Comparison of ENCODE assay signal across 9 cellular contexts in genomic region chr18:48932462-48932818, GRCh38. TPM values are rescaled to one million over a fixed set of nuclear protein-coding genes. Genes with fewer than 3 reads are reported as not detected.
DNase-seq lines count a peak whose midpoint lies in the region; ATAC-seq, FAIRE-seq and TF ChIP-seq lines count a peak whose summit lies in the region.
"Had no signal": no experiment of that assay in that cellular context is flagged by ENCODE, and none has a peak within 500 bp of the region (broad histone marks: within the 10 kb centered on the region; RNA-seq: fewer than 3 reads in every experiment).

No MANE protein-coding gene starts in this region.

- no peak for DNase-seq in HepG2 (ENCODE audit: low spot score)
- DNase-seq in right lobe of liver = no peak
- DNase-seq in ascending aorta (ENCODE audit: low spot score in 2 of 2) = no peak
- DNase-seq in superior temporal gyrus (ENCODE audit: extremely low spot score) = no peak
- no peak for DNase-seq in GM12892 (ENCODE audit: insufficient read length)
- DNase-seq: NCI-H1694 treated with DMSO at 0.1 percent for 48 hours had no signal

- TF ChIP-seq POLR2A in HepG2 (IDR thresholded peaks at IDR 0.05; ENCODE audit: insufficient read depth in 1 of 2, low read depth in 2 of 2, low read length in 2 of 2) = no peak
- no peak for TF ChIP-seq POLR2A in right lobe of liver (IDR thresholded peaks at IDR 0.05)
- TF ChIP-seq POLR2A in GM12892 (IDR thresholded peaks at IDR 0.05; ENCODE audit: low read depth, low read length) = no peak

- TF ChIP-seq CTCF in HepG2 (CRISPR knock-in tag; IDR thresholded peaks at IDR 0.05) = no peak
- no peak for TF ChIP-seq CTCF in right lobe of liver (IDR thresholded peaks at IDR 0.05)
- TF ChIP-seq CTCF in ascending aorta (IDR thresholded peaks at IDR 0.05) = no peak

- H3K36me3 ChIP-seq in HepG2 (replicated peaks in 1 of 2; ENCODE audit: control insufficient read depth in 1 of 2, insufficient read depth in 2 of 2, low read length in 2 of 2) (peaks cover 6 to 33% of the 10 kb centered on the region in 2 experiments), right lobe of liver (no peaks in the 10 kb centered on the region), ascending aorta (peaks cover 0 to 2% of the 10 kb centered on the region in 2 donors), muscle layer of colon (ENCODE audit: insufficient read depth, low read length) (no peaks in the 10 kb centered on the region)

- peak overlapping the region; percentile 89 for H3K27ac ChIP-seq in HepG2 (ENCODE audit: extremely low read length, insufficient read depth, low read length)
- no peak overlapping the region for H3K27ac ChIP-seq in right lobe of liver
- peak overlapping the region; percentile 97 to 99 for H3K27ac ChIP-seq in ascending aorta
- H3K27ac ChIP-seq in muscle layer of colon (ENCODE audit: low read depth, low read length) = peak overlapping the region; percentile 79

- H3K4me1 ChIP-seq in HepG2 (ENCODE audit: insufficient read depth, low read length) = peaks cover 97% of the 10 kb centered on the region
- H3K4me1 ChIP-seq in right lobe of liver = peaks cover 0 to 81% (median 44%) of the 10 kb centered on the region in 4 donors
- peaks cover 65 to 94% of the 10 kb centered on the region in 2 donors for H3K4me1 ChIP-seq in ascending aorta
- H3K4me1 ChIP-seq in muscle layer of colon (ENCODE audit: insufficient read depth, low read length) = peaks cover 94% of the 10 kb centered on the region

- H3K4me2 ChIP-seq in HepG2 (ENCODE audit: low read depth, low read length) = peak overlapping the region; percentile 80

- ATAC-seq in HepG2 = no peak
- ATAC-seq in right lobe of liver = no peak
- ATAC-seq in GM21381 (IDR thresholded peaks at IDR 0.05; ENCODE audit: unreplicated experiment) = no peak
- no peak for ATAC-seq in GM21390 (IDR thresholded peaks at IDR 0.05; ENCODE audit: unreplicated experiment)

- intact Hi-C loops in HepG2 (cut with micrococcal nuclease; ENCODE audit: unreplicated experiment) (no loop called here), right lobe of liver (cut with DNase I) (loop anchor here in 1 of 2 donors (10.0 kb wide), 1 partner anchor 148 kb away; no protein-coding TSS in a partner anchor), ascending aorta (cut with DNase I) (loop anchor here (5.0 kb wide), 1 partner anchor 150 kb away; no protein-coding TSS in a partner anchor)

- in situ Hi-C loops in HepG2 (cut with HindIII; ENCODE audit: extremely low pct_ligation_motif_present, low pct_unique_long_range_greater_than_20kb) = no loop called here

- BruUV-seq in HepG2 (replicated peaks; lab: Mats Ljungman, UMichigan) = no TSS peak

- no peak overlapping the region for H2AFZ ChIP-seq in HepG2 (ENCODE audit: low read length)

- FAIRE-seq in HepG2 (lab: Jason Lieb, UNC) (no peak), GM12892 (lab: Jason Lieb, UNC) (no peak)

- H3K27me3 ChIP-seq in HepG2 (ENCODE audit: control insufficient read depth in 1 of 2, insufficient read depth in 2 of 2, low read length in 2 of 2) (no peaks in the 10 kb centered on the region), right lobe of liver (no peaks in the 10 kb centered on the region), ascending aorta (no peaks in the 10 kb centered on the region), muscle layer of colon (ENCODE audit: control insufficient read depth in 1 of 2, insufficient read depth in 2 of 2, low read length in 2 of 2) (no peaks in the 10 kb centered on the region)

- H3K9ac ChIP-seq in HepG2 (ENCODE audit: insufficient read depth, low read depth, low read length) = no peak overlapping the region; the same call in 1 of the 2 replicates
- H3K9ac ChIP-seq in muscle layer of colon (ENCODE audit: low read length) = no peak overlapping the region

- peaks cover 92% of the 10 kb centered on the region for H3K79me2 ChIP-seq in HepG2 (ENCODE audit: insufficient read depth, low read length)

- no peak for TF ChIP-seq EP300 in HepG2 (IDR thresholded peaks at IDR 0.05; ENCODE audit: low read depth in 2 of 2, low read length in 2 of 2)
- no peak for TF ChIP-seq EP300 in HepG2 (CRISPR knock-in tag; IDR thresholded peaks at IDR 0.05; ENCODE audit: borderline replicate concordance)

- CTCF ChIA-PET in HepG2 (lab: Yijun Ruan, JAX; ENCODE audit: low intra/inter-chr PET ratio, low total read pairs) = no interaction called here

- no peaks in the 10 kb centered on the region for H3K9me3 ChIP-seq in HepG2 (ENCODE audit: low read length)
- no peaks in the 10 kb centered on the region for H3K9me3 ChIP-seq in right lobe of liver
- no peaks in the 10 kb centered on the region for H3K9me3 ChIP-seq in ascending aorta
- no peaks in the 10 kb centered on the region for H3K9me3 ChIP-seq in muscle layer of colon (ENCODE audit: low read length)

- POLR2A ChIA-PET in HepG2 (lab: Yijun Ruan, JAX) = interaction anchor here (1.2 to 5.2 kb wide), 3 partner anchors 15 to 30 kb away, joined by 3 to 79 read pairs (median 17); no protein-coding TSS in a partner anchor

- 50% methylated on average over 7 of the region's 7 CpGs for WGBS in HepG2 (ENCODE audit: low lambda C conversion rate)
- WGBS in right lobe of liver (ENCODE audit: insufficient coverage, low coverage, low lambda C conversion rate, missing lambda C conversion rate) = 31% methylated on average over 5 of the region's 7 CpGs

- TF ChIP-seq RAD21 in HepG2 (CRISPR knock-in tag; IDR thresholded peaks at IDR 0.05) = no peak

- peaks cover 57% of the 10 kb centered on the region for H4K20me1 ChIP-seq in HepG2 (ENCODE audit: insufficient read depth, low read length)

- H3K4me3 ChIP-seq in HepG2 (replicated peaks in 1 of 3; ENCODE audit: insufficient read depth in 1 of 3, low read depth in 2 of 3, low read length in 3 of 3) (0 out of 6 replicates have a peak overlapping the region, but pooled peaks of 1 of the 3 experiments have one; percentile 2), right lobe of liver (no peak overlapping the region), ascending aorta (peak overlapping the region; percentile 18 to 47), muscle layer of colon (ENCODE audit: low read depth in 1 of 2, low read length in 2 of 2) (peak overlapping the region in 1 of 2 donors; percentile 30)

TF ChIP-seq in HepG2, 621 proteins besides CTCF, POLR2A, EP300 and RAD21:
- TF ChIP-seq IKZF5 (CRISPR knock-in tag; IDR thresholded peaks at IDR 0.05) = 0 out of 2 replicates have a peak, but pooled peaks have one; percentile 10
- TF ChIP-seq, protein P1, sequence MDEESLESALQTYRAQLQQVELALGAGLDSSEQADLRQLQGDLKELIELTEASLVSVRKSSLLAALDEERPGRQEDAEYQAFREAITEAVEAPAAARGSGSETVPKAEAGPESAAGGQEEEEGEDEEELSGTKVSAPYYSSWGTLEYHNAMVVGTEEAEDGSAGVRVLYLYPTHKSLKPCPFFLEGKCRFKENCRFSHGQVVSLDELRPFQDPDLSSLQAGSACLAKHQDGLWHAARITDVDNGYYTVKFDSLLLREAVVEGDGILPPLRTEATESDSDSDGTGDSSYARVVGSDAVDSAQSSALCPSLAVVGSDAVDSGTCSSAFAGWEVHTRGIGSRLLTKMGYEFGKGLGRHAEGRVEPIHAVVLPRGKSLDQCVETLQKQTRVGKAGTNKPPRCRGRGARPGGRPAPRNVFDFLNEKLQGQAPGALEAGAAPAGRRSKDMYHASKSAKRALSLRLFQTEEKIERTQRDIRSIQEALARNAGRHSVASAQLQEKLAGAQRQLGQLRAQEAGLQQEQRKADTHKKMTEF (CRISPR knock-in tag; IDR thresholded peaks at IDR 0.05) = no peak

RNA-seq across cellular contexts. Expression of gene SMAD7, which starts 18.3 kb away (rescaled TPM):
- total RNA-seq in HepG2 (2016; rRNA removed; fragmentation: Illumina TruSeq; extraction: Trizol) (18.7 and 24.7 TPM in 2 replicates), right lobe of liver (10 to 100 TPM in 4 of 6 experiments, 1 to 10 TPM in 2; 8.2 to 13.5 (median 11.0) TPM), ascending aorta (76.5 TPM)
- total RNA-seq in HepG2 (2016; cell fraction: cytosol; rRNA removed; fragmentation: Illumina TruSeq; extraction: Trizol; ENCODE audit: low read depth) = 3.3 TPM in 2 replicates
- 17.7 and 26.0 TPM in 2 replicates for total RNA-seq in HepG2 (2016; cell fraction: insoluble cytoplasmic fraction; rRNA removed; fragmentation: Illumina TruSeq; extraction: Trizol)
- total RNA-seq in HepG2 (2016; cell fraction: membrane; rRNA removed; fragmentation: Illumina TruSeq; extraction: Trizol) = 12.5 and 14.2 TPM in 2 replicates
- total RNA-seq in HepG2 (2016; cell fraction: nucleus; rRNA removed; fragmentation: Illumina TruSeq; extraction: Trizol) = 22.7 and 23.8 TPM in 2 replicates
- polyA plus RNA-seq in HepG2 (2011; rRNA removed) = 15.8 and 17.4 TPM in 2 replicates
- 15.1 and 16.9 TPM in 2 replicates for polyA plus RNA-seq in HepG2 (2011; cell fraction: cytosol; rRNA removed)
- 16.5 and 25.6 TPM in 2 replicates for polyA plus RNA-seq in HepG2 (2011; cell fraction: nucleus; rRNA removed)
- polyA plus RNA-seq in HepG2 (2012) = 5.6 and 8.5 TPM in 2 replicates
- polyA plus RNA-seq in HepG2 (2016; cell fraction: cytosol; fragmentation: Illumina TruSeq; extraction: Trizol; ENCODE audit: low read depth) = 1.4 and 2.1 TPM in 2 replicates
- polyA plus RNA-seq in HepG2 (2016; cell fraction: insoluble cytoplasmic fraction; fragmentation: Illumina TruSeq; extraction: Trizol; ENCODE audit: low read depth) = 15.7 and 17.1 TPM in 2 replicates
- 4.9 TPM in 2 replicates for polyA plus RNA-seq in HepG2 (2016; cell fraction: membrane; fragmentation: Illumina TruSeq; extraction: Trizol; ENCODE audit: low read depth)
- polyA plus RNA-seq in HepG2 (2016; cell fraction: nucleus; fragmentation: Illumina TruSeq; extraction: Trizol; ENCODE audit: insufficient read depth, low read depth) = 40.0 and 43.9 TPM in 2 replicates
- 38.7 and 47.8 TPM in 2 replicates for polyA minus RNA-seq in HepG2 (2011; rRNA and poly(A)+ RNA removed; ENCODE audit: low replicate concordance)
- polyA minus RNA-seq in HepG2 (2011; cell fraction: cytosol; rRNA and poly(A)+ RNA removed) = 11.5 and 17.8 TPM in 2 replicates
- polyA minus RNA-seq in HepG2 (2011; cell fraction: nucleus; rRNA and poly(A)+ RNA removed) = 14.8 and 26.3 TPM in 2 replicates
- polyA plus RNA-seq in GM12892 (2012; ENCODE audit: missing spikeins) = 13.8 TPM

Comparison
In these comparisons a context has a peak if more than half of its experiments do, and no peak if none do; other contexts are left out.
1. H3K27ac ChIP-seq: peak in HepG2 (single experiment), ascending aorta (2 of 2) and muscle layer of colon (single experiment); none in right lobe of liver (0 of 3).
2. H3K4me3 ChIP-seq: peak in ascending aorta (2 of 2); none in right lobe of liver (0 of 3).